9 cellular contexts compared by ENCODE assay signal in the genomic region with DNA sequence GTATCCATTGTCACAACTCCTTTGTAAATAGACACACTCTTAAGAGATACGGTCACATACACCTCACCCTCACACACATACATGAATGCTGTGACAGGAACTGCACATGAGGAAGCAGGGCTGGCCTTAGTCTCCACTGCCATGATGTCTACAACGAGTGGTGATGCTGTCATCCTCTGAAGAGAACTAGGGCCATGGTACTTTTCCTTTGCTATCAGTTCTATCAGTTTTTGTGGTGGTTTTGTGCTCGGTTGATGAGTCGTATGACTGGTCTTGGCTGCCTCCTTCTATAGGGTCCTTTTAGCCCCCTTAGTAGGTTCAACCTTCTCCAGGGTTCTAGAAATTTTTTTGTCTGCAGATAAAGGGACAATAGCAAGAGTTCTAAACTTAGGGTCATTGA.
"Had no signal": no experiment of that assay in that cellular context is flagged by ENCODE, and none has a peak within 500 bp of the region (broad histone marks: within the 10 kb centered on the region; RNA-seq: fewer than 3 reads in every experiment).

No MANE protein-coding gene starts in this region.

- DNase-seq: GM23248, H9, HCEC 1CT, IMR-90, KBM-7 had no signal

- FAIRE-seq: H1, H54, HTR-8/SVneo had no signal

- H3K4me3 Mint-ChIP-seq: H9 had no signal

- H3K27ac ChIP-seq: GM23248, KMS-11 had no signal

- H3K4me3 ChIP-seq: GM23248 had no signal

- H3K9ac ChIP-seq: GM23248, KMS-11 had no signal

- H3K9me3 Mint-ChIP-seq: H9 had no signal

- H3K27ac Mint-ChIP-seq: H9 had no signal

- H3K4me2 ChIP-seq: KMS-11 had no signal

- H2AFZ ChIP-seq: GM23248 had no signal
